In genomic region chr12:64679487-64679983, GRCh38 we compare ENCODE assay signal across 8 cellular contexts.
DNase-seq lines count a peak whose midpoint lies in the region; ATAC-seq, FAIRE-seq and TF ChIP-seq lines count a peak whose summit lies in the region.

No MANE protein-coding gene starts in this region.

- H3K36me3 ChIP-seq in keratinocyte (ENCODE audit: control insufficient read depth in 2 of 2, extremely low read depth in 1 of 2, insufficient read depth in 2 of 2, low read length in 2 of 2), result no peaks in the 10 kb centered on the region

- no peaks in the 10 kb centered on the region for H4K20me1 ChIP-seq in keratinocyte (ENCODE audit: control insufficient read depth, extremely low read depth, insufficient read depth, low read length)

- peak overlapping the region; percentile 37 for H3K27ac Mint-ChIP-seq in stimulated activated naive B cell treated with anti-CD40 and anti-IgM and Interleukin-4, amounts not matched to agents 10 μg/mL and 1 μg/mL and 100 μg/mL, for 72 hours

- peak; percentile 35 for DNase-seq in GM04504 (ENCODE audit: low read depth)
- DNase-seq in SW 1271 (lab: John Stamatoyannopoulos, UW), result peak; percentile 54 to 78
- DNase-seq in astrocyte of the spinal cord (ENCODE audit: low read depth, low spot score), result peak; percentile 89
- peak; percentile 59 for DNase-seq in keratinocyte (ENCODE audit: low read depth, low spot score)
- DNase-seq in stimulated activated naive B cell treated with anti-CD40 and anti-IgM and Interleukin-4, amounts not matched to agents 10 μg/mL and 1 μg/mL and 100 μg/mL, for 72 hours, result no peak
- no peak for DNase-seq in AML-193 (lab: John Stamatoyannopoulos, UW)

- dilution Hi-C loops in keratinocyte (cut with MboI; ENCODE audit: extremely low pct_ligation_motif_present, low sequenced_read_pairs), result loop anchor here (25.0 kb wide), 1 partner anchor 142 kb away; no protein-coding TSS in a partner anchor

- peaks cover 29% of the 10 kb centered on the region for H3K4me1 ChIP-seq in keratinocyte (ENCODE audit: control insufficient read depth, extremely low read depth, insufficient read depth, low read length)

- H3K27me3 ChIP-seq in keratinocyte (ENCODE audit: control insufficient read depth, extremely low read depth, insufficient read depth, low read length), result no peaks in the 10 kb centered on the region

- H3K4me2 ChIP-seq in keratinocyte (ENCODE audit: control insufficient read depth, extremely low read depth, insufficient read depth, low read depth, low read length), result peak overlapping the region; percentile 78

- H3K4me3 ChIP-seq in astrocyte of the spinal cord (ENCODE audit: low read depth, low read length) (peak overlapping the region; percentile 17), keratinocyte (ENCODE audit: control insufficient read depth in 2 of 3, extremely low read depth in 1 of 3, insufficient read depth in 2 of 3, low read depth in 1 of 3, low read length in 3 of 3) (peak overlapping the region in 2 of 3 experiments; percentile 33 to 59)

- H3K9me1 ChIP-seq in keratinocyte (ENCODE audit: control insufficient read depth, extremely low read depth, insufficient read depth, low read length), result no peaks in the 10 kb centered on the region

- no peak for TF ChIP-seq CTCF in astrocyte of the spinal cord (IDR thresholded peaks at IDR 0.05; ENCODE audit: low read depth, low read length)
- no peak for TF ChIP-seq CTCF in keratinocyte (optimal IDR thresholded peaks at IDR 0.05 in 1 of 3, IDR thresholded peaks at IDR 0.05 in 1 of 3, conservative IDR thresholded peaks at IDR 0.05 in 1 of 3; ENCODE audit: extremely low read depth in 1 of 3, insufficient read depth in 2 of 3, low read length in 3 of 3)

- peak; percentile 73 for FAIRE-seq in keratinocyte (lab: Jason Lieb, UNC)

- no peaks in the 10 kb centered on the region for H3K9me3 Mint-ChIP-seq in stimulated activated naive B cell treated with anti-CD40 and anti-IgM and Interleukin-4, amounts not matched to agents 10 μg/mL and 1 μg/mL and 100 μg/mL, for 72 hours

- peak overlapping the region; percentile 85 for H3K27ac ChIP-seq in keratinocyte (ENCODE audit: control insufficient read depth, insufficient read depth, low read length)

- peak overlapping the region; percentile 72 for H3K9ac ChIP-seq in keratinocyte (ENCODE audit: control insufficient read depth, extremely low read depth, insufficient read depth, low read length)

- ATAC-seq in HG03439 (IDR thresholded peaks at IDR 0.05; ENCODE audit: unreplicated experiment) (peak; percentile 65), HG02970 (IDR thresholded peaks at IDR 0.05; ENCODE audit: low FRiP score, unreplicated experiment) (no peak)
- peak in 1 of 2 donors; percentile 28 for ATAC-seq in stimulated activated naive B cell treated with anti-CD40 and anti-IgM and Interleukin-4, amounts not matched to agents 10 μg/mL and 1 μg/mL and 100 μg/mL, for 72 hours (replicated peaks)

- peak overlapping the region; percentile 37 for H2AFZ ChIP-seq in keratinocyte (ENCODE audit: control insufficient read depth, low read length)

- in situ Hi-C loops in astrocyte of the spinal cord (cut with HindIII; ENCODE audit: low sequenced_read_pairs), result no loop called here

- H3K79me2 ChIP-seq in keratinocyte (ENCODE audit: control insufficient read depth, insufficient read depth, low read length), result peaks cover 18% of the 10 kb centered on the region

- no peaks in the 10 kb centered on the region for H3K27me3 Mint-ChIP-seq in stimulated activated naive B cell treated with anti-CD40 and anti-IgM and Interleukin-4, amounts not matched to agents 10 μg/mL and 1 μg/mL and 100 μg/mL, for 72 hours

- peaks cover 17 to 25% of the 10 kb centered on the region in 2 donors for H3K36me3 Mint-ChIP-seq in stimulated activated naive B cell treated with anti-CD40 and anti-IgM and Interleukin-4, amounts not matched to agents 10 μg/mL and 1 μg/mL and 100 μg/mL, for 72 hours

- H3K9me3 ChIP-seq in keratinocyte (ENCODE audit: control insufficient read depth, low read depth, low read length), result no peaks in the 10 kb centered on the region

- H3K4me1 Mint-ChIP-seq in stimulated activated naive B cell treated with anti-CD40 and anti-IgM and Interleukin-4, amounts not matched to agents 10 μg/mL and 1 μg/mL and 100 μg/mL, for 72 hours, result peaks cover 52 to 85% of the 10 kb centered on the region in 2 donors

- H3K4me3 Mint-ChIP-seq in stimulated activated naive B cell treated with anti-CD40 and anti-IgM and Interleukin-4, amounts not matched to agents 10 μg/mL and 1 μg/mL and 100 μg/mL, for 72 hours, result peak overlapping the region in 1 of 2 donors; percentile 55

Comparison
In these comparisons a context has a peak if more than half of its experiments do, and no peak if none do; other contexts are left out.
1. DNase-seq: peak in GM04504 (single experiment), SW 1271 (2 of 2), astrocyte of the spinal cord (single experiment) and keratinocyte (single experiment); none in stimulated activated naive B cell treated with anti-CD40 and anti-IgM and Interleukin-4, amounts not matched to agents 10 μg/mL and 1 μg/mL and 100 μg/mL, for 72 hours (single experiment) and AML-193 (0 of 2).